28 cellular contexts compared by ENCODE assay signal in genomic region chr11:80617156-80617555, GRCh38.
"Had no signal": no experiment of that assay in that cellular context is flagged by ENCODE, and none has a peak within 500 bp of the region (broad histone marks: within the 10 kb centered on the region; RNA-seq: fewer than 3 reads in every experiment).

No MANE protein-coding gene starts in this region.

- H3K4me2 ChIP-seq: hepatocyte had no signal

- H3K36me3 ChIP-seq: colonic mucosa, esophagus muscularis mucosa, esophagus squamous epithelium, gastrocnemius medialis, gastroesophageal sphincter, heart left ventricle, heart right ventricle had no signal

- H3K4me3 ChIP-seq: colonic mucosa, coronary artery, dorsolateral prefrontal cortex, esophagus muscularis mucosa, esophagus squamous epithelium, gastrocnemius medialis, gastroesophageal sphincter, heart left ventricle, heart right ventricle, hepatocyte had no signal

- H3K9me3 ChIP-seq: colonic mucosa, esophagus muscularis mucosa, esophagus squamous epithelium, gastrocnemius medialis, gastroesophageal sphincter had no signal

- H3K79me2 ChIP-seq: hepatocyte had no signal

- H3K4me1 ChIP-seq: colonic mucosa, esophagus muscularis mucosa, esophagus squamous epithelium, foreskin keratinocyte, gastrocnemius medialis, gastroesophageal sphincter, heart left ventricle, heart right ventricle had no signal

- H3K27ac ChIP-seq: colonic mucosa, coronary artery, dorsolateral prefrontal cortex, epithelial cell of prostate, esophagus muscularis mucosa, esophagus squamous epithelium, foreskin keratinocyte, gastrocnemius medialis, gastroesophageal sphincter, heart left ventricle, heart right ventricle, hepatocyte had no signal

- ATAC-seq: effector memory CD8-positive, alpha-beta T cell; esophagus mucosa; foreskin keratinocyte; gastrocnemius medialis; gastroesophageal sphincter; heart left ventricle; heart right ventricle had no signal

- H3K27me3 ChIP-seq: colonic mucosa, dorsolateral prefrontal cortex, esophagus muscularis mucosa, esophagus squamous epithelium, foreskin keratinocyte, gastrocnemius medialis, gastroesophageal sphincter, heart left ventricle, heart right ventricle, hepatocyte had no signal

- FAIRE-seq: endometrium, endothelial cell of umbilical vein, frontal cortex had no signal

- H2AFZ ChIP-seq: hepatocyte had no signal

- DNase-seq: colonic mucosa; cortex of kidney; dermis blood vessel endothelial cell; dorsolateral prefrontal cortex; effector CD4-positive, alpha-beta T cell; effector CD8-positive, alpha-beta T cell; effector memory CD4-positive, alpha-beta T cell; effector memory CD8-positive, alpha-beta T cell; endodermal cell; erythroblast; esophagus squamous epithelium; foreskin fibroblast; foreskin keratinocyte; foreskin melanocyte; gastrocnemius medialis; glutamatergic neuron; head of caudate nucleus; heart left ventricle; heart right ventricle had no signal
